ENCODE assay signal across 9 cellular contexts in the genomic region with DNA sequence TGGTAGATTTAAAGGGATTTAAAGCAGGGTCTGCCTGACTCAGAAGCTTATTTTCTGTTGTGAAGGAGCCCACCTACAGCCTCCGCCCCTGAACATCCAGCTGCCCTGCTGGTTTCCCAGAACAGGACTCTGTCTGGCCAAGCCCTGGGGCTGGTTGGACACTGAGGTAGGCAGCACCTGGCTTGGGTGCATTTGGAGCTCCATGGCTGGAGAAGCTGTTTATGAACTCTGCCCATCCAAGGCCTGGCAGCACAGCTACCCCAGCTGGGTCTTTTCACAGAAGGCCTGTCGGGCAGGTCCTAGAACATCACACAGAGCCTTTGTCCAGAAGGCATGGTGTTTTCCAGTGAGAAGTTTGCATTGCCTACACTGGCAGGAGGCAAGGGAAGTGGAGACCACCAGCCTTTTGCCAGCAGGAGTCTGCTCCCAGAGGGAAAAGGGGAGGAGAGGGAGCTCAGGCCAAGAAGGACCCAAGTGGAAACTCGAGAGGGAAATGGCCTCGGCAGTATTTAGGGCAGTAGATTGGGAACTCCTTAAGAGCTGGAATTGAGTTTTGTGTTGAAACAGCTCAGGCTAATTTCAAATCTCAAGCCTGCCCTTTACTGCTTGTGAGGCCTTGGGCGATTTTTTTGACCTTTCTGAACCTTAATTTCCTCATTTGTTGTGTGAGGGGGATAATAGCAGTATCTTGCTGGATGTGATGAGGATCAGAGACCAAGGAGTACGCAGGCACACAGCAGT. TPM values are rescaled to one million over a fixed set of nuclear protein-coding genes. Genes with fewer than 3 reads are reported as not detected.
DNase-seq lines count a peak whose midpoint lies in the region; ATAC-seq and TF ChIP-seq lines count a peak whose summit lies in the region.
"Had no signal": no experiment of that assay in that cellular context is flagged by ENCODE, and none has a peak within 500 bp of the region (broad histone marks: within the 10 kb centered on the region; RNA-seq: fewer than 3 reads in every experiment).

No MANE protein-coding gene starts in this region.

- H3K27ac ChIP-seq in coronary artery = peak overlapping the region; percentile 12 to 83
- peak overlapping the region; percentile 83 for H3K27ac ChIP-seq in naive thymus-derived CD4-positive, alpha-beta T cell (ENCODE audit: low read depth, low read length)
- peak overlapping the region; percentile 68 for H3K27ac ChIP-seq in urinary bladder (ENCODE audit: low read depth)

- no peaks in the 10 kb centered on the region for H3K36me3 ChIP-seq in naive thymus-derived CD4-positive, alpha-beta T cell (ENCODE audit: control insufficient read depth in 2 of 3, insufficient read depth in 3 of 3, low read length in 3 of 3)
- H3K36me3 ChIP-seq in urinary bladder (ENCODE audit: insufficient read depth) = no peaks in the 10 kb centered on the region

- CTCF ChIA-PET in naive thymus-derived CD4-positive, alpha-beta T cell (lab: Charles Lee) = interaction anchor here (1.0 to 4.7 kb wide), 4 partner anchors 9 to 56 kb away, joined by 3 to 22 read pairs (median 10); no protein-coding TSS in a partner anchor

- peaks cover 82 to 89% of the 10 kb centered on the region in 2 donors for H3K4me1 ChIP-seq in naive thymus-derived CD4-positive, alpha-beta T cell (ENCODE audit: control insufficient read depth in 2 of 2, insufficient read depth in 2 of 2, low read length in 2 of 2)
- no peaks in the 10 kb centered on the region for H3K4me1 ChIP-seq in urinary bladder (ENCODE audit: insufficient read depth)

- WGBS in urinary bladder = 74% methylated on average over 6 of the region's 6 CpGs

- no peaks in the 10 kb centered on the region for H3K27me3 Mint-ChIP-seq in activated T-cell treated with anti-CD3 and anti-CD28 coated beads, Interleukin-2, amount 50 U/mL, for 72 hours (ENCODE audit: low read depth)
- H3K27me3 Mint-ChIP-seq in naive thymus-derived CD4-positive, alpha-beta T cell = no peaks in the 10 kb centered on the region

- peak overlapping the region; percentile 57 for H3K27ac Mint-ChIP-seq in activated T-cell treated with anti-CD3 and anti-CD28 coated beads, Interleukin-2, amount 50 U/mL, for 72 hours
- H3K27ac Mint-ChIP-seq in naive thymus-derived CD4-positive, alpha-beta T cell = peak overlapping the region; percentile 94 to 100 (median 97)

- DNase-seq in activated T-cell treated with anti-CD3 and anti-CD28 coated beads, Interleukin-2, amount 50 U/mL, for 72 hours = no peak
- no peak for DNase-seq in activated T-cell treated with anti-CD3 and anti-CD28 coated beads for 4 hours
- DNase-seq in coronary artery (ENCODE audit: low spot score) = no peak
- DNase-seq in naive thymus-derived CD4-positive, alpha-beta T cell = no peak
- DNase-seq in UCSD-AML1 (lab: John Stamatoyannopoulos, UW; ENCODE audit: unreplicated experiment) = no peak
- no peak for DNase-seq in SK-N-DZ (ENCODE audit: low spot score)
- no peak for DNase-seq in NAMALWA (ENCODE audit: low spot score)
- DNase-seq: NCI-H1694 had no signal

- no peaks in the 10 kb centered on the region for H3K27me3 ChIP-seq in naive thymus-derived CD4-positive, alpha-beta T cell (ENCODE audit: control insufficient read depth in 2 of 2, insufficient read depth in 2 of 2, low read length in 2 of 2)

- no peak for TF ChIP-seq CTCF in coronary artery (IDR thresholded peaks at IDR 0.05)

- POLR2A ChIA-PET in naive thymus-derived CD4-positive, alpha-beta T cell (lab: Charles Lee) = interaction anchor here (0.7 to 6.7 kb wide), 14 partner anchors 8 to 649 kb away, joined by 3 to 76 read pairs (median 6); partner anchors contain the start of genes BBIP1 and PDCD4

- peaks cover 5 to 12% of the 10 kb centered on the region in 2 donors for H3K36me3 Mint-ChIP-seq in activated T-cell treated with anti-CD3 and anti-CD28 coated beads, Interleukin-2, amount 50 U/mL, for 72 hours (ENCODE audit: insufficient read depth in 2 of 2)
- H3K36me3 Mint-ChIP-seq in naive thymus-derived CD4-positive, alpha-beta T cell = peaks cover 0 to 35% (median 0%) of the 10 kb centered on the region in 5 donors

- peak overlapping the region in 1 of 2 donors; percentile 80 for H3K4me3 Mint-ChIP-seq in activated T-cell treated with anti-CD3 and anti-CD28 coated beads, Interleukin-2, amount 50 U/mL, for 72 hours
- peak overlapping the region; percentile 7 to 79 (median 68) for H3K4me3 Mint-ChIP-seq in naive thymus-derived CD4-positive, alpha-beta T cell

- H3K4me1 Mint-ChIP-seq in activated T-cell treated with anti-CD3 and anti-CD28 coated beads, Interleukin-2, amount 50 U/mL, for 72 hours (ENCODE audit: low read depth) = peaks cover 85% of the 10 kb centered on the region
- H3K4me1 Mint-ChIP-seq in naive thymus-derived CD4-positive, alpha-beta T cell = peaks cover 55 to 92% (median 88%) of the 10 kb centered on the region in 7 donors

- H3K9me3 Mint-ChIP-seq in activated T-cell treated with anti-CD3 and anti-CD28 coated beads, Interleukin-2, amount 50 U/mL, for 72 hours = peaks cover 0 to 2% of the 10 kb centered on the region in 2 donors
- peaks cover 0 to 5% (median 0%) of the 10 kb centered on the region in 11 donors for H3K9me3 Mint-ChIP-seq in naive thymus-derived CD4-positive, alpha-beta T cell

- intact Hi-C loops in naive thymus-derived CD4-positive, alpha-beta T cell (cut with micrococcal nuclease) = no loop called here

- no peak for ATAC-seq in activated T-cell treated with anti-CD3 and anti-CD28 coated beads, Interleukin-2, amount 50 U/mL, for 72 hours (replicated peaks in 1 of 2)
- no peak for ATAC-seq in naive thymus-derived CD4-positive, alpha-beta T cell

- no peaks in the 10 kb centered on the region for H3K9me3 ChIP-seq in naive thymus-derived CD4-positive, alpha-beta T cell (ENCODE audit: control insufficient read depth in 2 of 3, low read length in 3 of 3)

- no peak overlapping the region for H3K4me3 ChIP-seq in coronary artery
- peak overlapping the region; percentile 1 for H3K4me3 ChIP-seq in naive thymus-derived CD4-positive, alpha-beta T cell (ENCODE audit: low read length)
- H3K4me3 ChIP-seq in urinary bladder (ENCODE audit: low read depth, low read length) = no peak overlapping the region

RNA-seq across cellular contexts. Expression of gene PDCD4, which starts 12.4 kb away (rescaled TPM):
- total RNA-seq in activated T-cell treated with anti-CD3 and anti-CD28 coated beads, Interleukin-2, amount 50 U/mL, for 72 hours = 100 to 1,000 TPM; 340 to 386 TPM
- total RNA-seq in naive thymus-derived CD4-positive, alpha-beta T cell = 100 to 1,000 TPM in 4 of 5 experiments, 10 to 100 TPM in 1; 93.7 to 283 (median 223) TPM
- 100 to 1,000 TPM; 253 to 295 TPM for polyA plus RNA-seq in naive thymus-derived CD4-positive, alpha-beta T cell
- 148 TPM for total RNA-seq in urinary bladder
- polyA plus RNA-seq in urinary bladder = 81.0 TPM
- polyA plus RNA-seq in SK-N-DZ (2014; cell fraction: cytosol; rRNA removed) = 30.0 and 43.5 TPM in 2 replicates
- 42.9 and 57.8 TPM in 2 replicates for polyA plus RNA-seq in SK-N-DZ (2014; cell fraction: nucleus; rRNA removed)

RNA-seq across cellular contexts. Expression of gene BBIP1, which starts 59.6 kb away (rescaled TPM):
- total RNA-seq in activated T-cell treated with anti-CD3 and anti-CD28 coated beads, Interleukin-2, amount 50 U/mL, for 72 hours = 10 to 100 TPM; 25.7 to 34.5 TPM
- total RNA-seq in naive thymus-derived CD4-positive, alpha-beta T cell = 10 to 100 TPM; 22.2 to 64.2 (median 44.6) TPM
- 10 to 100 TPM; 31.5 to 32.5 TPM for polyA plus RNA-seq in naive thymus-derived CD4-positive, alpha-beta T cell
- 57.9 TPM for total RNA-seq in urinary bladder
- 28.7 TPM for polyA plus RNA-seq in urinary bladder
- 48.6 and 48.7 TPM in 2 replicates for polyA plus RNA-seq in SK-N-DZ (2014; cell fraction: cytosol; rRNA removed)
- 57.3 and 69.6 TPM in 2 replicates for polyA plus RNA-seq in SK-N-DZ (2014; cell fraction: nucleus; rRNA removed)
